In the genomic region with DNA sequence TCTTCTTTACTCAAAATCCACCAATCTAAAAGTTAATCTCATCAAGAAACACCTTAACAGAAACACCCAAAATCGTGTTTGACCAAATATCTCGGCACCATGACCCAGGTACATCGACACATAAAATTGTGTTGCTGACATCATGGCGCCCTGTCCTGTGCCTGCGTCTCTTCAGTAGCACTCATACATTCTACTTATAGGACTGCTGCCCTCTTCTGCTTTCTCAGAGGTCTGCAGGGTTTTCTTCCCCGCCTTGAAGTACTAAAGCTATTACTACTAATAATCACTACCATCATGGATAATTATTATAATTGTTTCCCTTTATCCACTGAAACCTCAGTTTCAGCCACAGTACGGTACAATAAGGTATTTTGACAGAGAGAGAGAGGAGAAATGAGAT, we compare ENCODE assay signal across 3 cellular contexts.
TF ChIP-seq lines count a peak whose summit lies in the region.

No MANE protein-coding gene starts in this region.

TF ChIP-seq in SK-N-SH, 30 proteins besides CTCF, POLR2A, EP300 and RAD21 (continued from another document):
- TF ChIP-seq, protein P1, sequence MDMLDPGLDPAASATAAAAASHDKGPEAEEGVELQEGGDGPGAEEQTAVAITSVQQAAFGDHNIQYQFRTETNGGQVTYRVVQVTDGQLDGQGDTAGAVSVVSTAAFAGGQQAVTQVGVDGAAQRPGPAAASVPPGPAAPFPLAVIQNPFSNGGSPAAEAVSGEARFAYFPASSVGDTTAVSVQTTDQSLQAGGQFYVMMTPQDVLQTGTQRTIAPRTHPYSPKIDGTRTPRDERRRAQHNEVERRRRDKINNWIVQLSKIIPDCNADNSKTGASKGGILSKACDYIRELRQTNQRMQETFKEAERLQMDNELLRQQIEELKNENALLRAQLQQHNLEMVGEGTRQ (IDR thresholded peaks at IDR 0.05; ENCODE audit: borderline replicate concordance, low read depth, low read length) = no peak
- TF ChIP-seq RFX5 (IDR thresholded peaks at IDR 0.05; ENCODE audit: low read length) (no peak), TEAD4 (IDR thresholded peaks at IDR 0.05; ENCODE audit: borderline replicate concordance, insufficient read depth) (no peak), PBX3 (IDR thresholded peaks at IDR 0.05) (no peak), JUND (IDR thresholded peaks at IDR 0.05) (no peak), POLR2AphosphoS5 (IDR thresholded peaks at IDR 0.05; ENCODE audit: low read depth, low read length) (no peak), FOXJ3 (CRISPR knock-in tag; IDR thresholded peaks at IDR 0.05) (no peak), REST (IDR thresholded peaks at IDR 0.05; ENCODE audit: low read depth, low read length) (no peak), RXRA (IDR thresholded peaks at IDR 0.05; ENCODE audit: borderline replicate concordance, low read depth) (no peak)

TF ChIP-seq in SK-N-SH treated with all-trans-retinoic acid at 6 μM for 48 hours, 23 proteins besides CTCF, POLR2A, EP300 and RAD21 (continued from another document):
- TF ChIP-seq ISL1 (CRISPR knock-in tag; IDR thresholded peaks at IDR 0.05) = no peak
- no peak for TF ChIP-seq ZC3H10 (CRISPR knock-in tag; IDR thresholded peaks at IDR 0.05)
- TF ChIP-seq TOX (CRISPR knock-in tag; IDR thresholded peaks at IDR 0.05; ENCODE audit: borderline replicate concordance) = no peak
- no peak for TF ChIP-seq OSR1 (CRISPR knock-in tag; IDR thresholded peaks at IDR 0.05)
- TF ChIP-seq, protein P2, sequence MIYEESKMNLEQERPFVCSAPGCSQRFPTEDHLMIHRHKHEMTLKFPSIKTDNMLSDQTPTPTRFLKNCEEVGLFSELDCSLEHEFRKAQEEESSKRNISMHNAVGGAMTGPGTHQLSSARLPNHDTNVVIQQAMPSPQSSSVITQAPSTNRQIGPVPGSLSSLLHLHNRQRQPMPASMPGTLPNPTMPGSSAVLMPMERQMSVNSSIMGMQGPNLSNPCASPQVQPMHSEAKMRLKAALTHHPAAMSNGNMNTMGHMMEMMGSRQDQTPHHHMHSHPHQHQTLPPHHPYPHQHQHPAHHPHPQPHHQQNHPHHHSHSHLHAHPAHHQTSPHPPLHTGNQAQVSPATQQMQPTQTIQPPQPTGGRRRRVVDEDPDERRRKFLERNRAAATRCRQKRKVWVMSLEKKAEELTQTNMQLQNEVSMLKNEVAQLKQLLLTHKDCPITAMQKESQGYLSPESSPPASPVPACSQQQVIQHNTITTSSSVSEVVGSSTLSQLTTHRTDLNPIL (CRISPR knock-in tag; IDR thresholded peaks at IDR 0.05; ENCODE audit: low read depth) = no peak

TF ChIP-seq in WTC11, 78 proteins besides CTCF, POLR2A, EP300 and RAD21 (continued from another document):
- TF ChIP-seq, protein P3, sequence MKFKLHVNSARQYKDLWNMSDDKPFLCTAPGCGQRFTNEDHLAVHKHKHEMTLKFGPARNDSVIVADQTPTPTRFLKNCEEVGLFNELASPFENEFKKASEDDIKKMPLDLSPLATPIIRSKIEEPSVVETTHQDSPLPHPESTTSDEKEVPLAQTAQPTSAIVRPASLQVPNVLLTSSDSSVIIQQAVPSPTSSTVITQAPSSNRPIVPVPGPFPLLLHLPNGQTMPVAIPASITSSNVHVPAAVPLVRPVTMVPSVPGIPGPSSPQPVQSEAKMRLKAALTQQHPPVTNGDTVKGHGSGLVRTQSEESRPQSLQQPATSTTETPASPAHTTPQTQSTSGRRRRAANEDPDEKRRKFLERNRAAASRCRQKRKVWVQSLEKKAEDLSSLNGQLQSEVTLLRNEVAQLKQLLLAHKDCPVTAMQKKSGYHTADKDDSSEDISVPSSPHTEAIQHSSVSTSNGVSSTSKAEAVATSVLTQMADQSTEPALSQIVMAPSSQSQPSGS (CRISPR knock-in tag; IDR thresholded peaks at IDR 0.05; ENCODE audit: borderline replicate concordance, low read depth) = no peak
- TF ChIP-seq ZNF425 (CRISPR knock-in tag; conservative IDR thresholded peaks at IDR 0.05) = no peak
- no peak for TF ChIP-seq ATF3 (CRISPR knock-in tag; conservative IDR thresholded peaks at IDR 0.05)
- no peak for TF ChIP-seq PRRX2 (CRISPR knock-in tag; IDR thresholded peaks at IDR 0.05)
- TF ChIP-seq MYBL2 (CRISPR knock-in tag; IDR thresholded peaks at IDR 0.05) = no peak
- no peak for TF ChIP-seq ZNF671 (CRISPR knock-in tag; IDR thresholded peaks at IDR 0.05)
- TF ChIP-seq, protein P4, sequence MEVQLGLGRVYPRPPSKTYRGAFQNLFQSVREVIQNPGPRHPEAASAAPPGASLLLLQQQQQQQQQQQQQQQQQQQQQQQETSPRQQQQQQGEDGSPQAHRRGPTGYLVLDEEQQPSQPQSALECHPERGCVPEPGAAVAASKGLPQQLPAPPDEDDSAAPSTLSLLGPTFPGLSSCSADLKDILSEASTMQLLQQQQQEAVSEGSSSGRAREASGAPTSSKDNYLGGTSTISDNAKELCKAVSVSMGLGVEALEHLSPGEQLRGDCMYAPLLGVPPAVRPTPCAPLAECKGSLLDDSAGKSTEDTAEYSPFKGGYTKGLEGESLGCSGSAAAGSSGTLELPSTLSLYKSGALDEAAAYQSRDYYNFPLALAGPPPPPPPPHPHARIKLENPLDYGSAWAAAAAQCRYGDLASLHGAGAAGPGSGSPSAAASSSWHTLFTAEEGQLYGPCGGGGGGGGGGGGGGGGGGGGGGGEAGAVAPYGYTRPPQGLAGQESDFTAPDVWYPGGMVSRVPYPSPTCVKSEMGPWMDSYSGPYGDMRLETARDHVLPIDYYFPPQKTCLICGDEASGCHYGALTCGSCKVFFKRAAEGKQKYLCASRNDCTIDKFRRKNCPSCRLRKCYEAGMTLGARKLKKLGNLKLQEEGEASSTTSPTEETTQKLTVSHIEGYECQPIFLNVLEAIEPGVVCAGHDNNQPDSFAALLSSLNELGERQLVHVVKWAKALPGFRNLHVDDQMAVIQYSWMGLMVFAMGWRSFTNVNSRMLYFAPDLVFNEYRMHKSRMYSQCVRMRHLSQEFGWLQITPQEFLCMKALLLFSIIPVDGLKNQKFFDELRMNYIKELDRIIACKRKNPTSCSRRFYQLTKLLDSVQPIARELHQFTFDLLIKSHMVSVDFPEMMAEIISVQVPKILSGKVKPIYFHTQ (CRISPR knock-in tag; IDR thresholded peaks at IDR 0.05) = no peak
- TF ChIP-seq ZNF532 (CRISPR knock-in tag; IDR thresholded peaks at IDR 0.05; ENCODE audit: borderline replicate concordance) = no peak
- no peak for TF ChIP-seq CREB1 (CRISPR knock-in tag; IDR thresholded peaks at IDR 0.05)
- TF ChIP-seq ZSCAN18 (CRISPR knock-in tag; IDR thresholded peaks at IDR 0.05) = no peak
- TF ChIP-seq TEAD4 (CRISPR knock-in tag; IDR thresholded peaks at IDR 0.05) = no peak
- TF ChIP-seq, protein P5, sequence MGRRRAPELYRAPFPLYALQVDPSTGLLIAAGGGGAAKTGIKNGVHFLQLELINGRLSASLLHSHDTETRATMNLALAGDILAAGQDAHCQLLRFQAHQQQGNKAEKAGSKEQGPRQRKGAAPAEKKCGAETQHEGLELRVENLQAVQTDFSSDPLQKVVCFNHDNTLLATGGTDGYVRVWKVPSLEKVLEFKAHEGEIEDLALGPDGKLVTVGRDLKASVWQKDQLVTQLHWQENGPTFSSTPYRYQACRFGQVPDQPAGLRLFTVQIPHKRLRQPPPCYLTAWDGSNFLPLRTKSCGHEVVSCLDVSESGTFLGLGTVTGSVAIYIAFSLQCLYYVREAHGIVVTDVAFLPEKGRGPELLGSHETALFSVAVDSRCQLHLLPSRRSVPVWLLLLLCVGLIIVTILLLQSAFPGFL (CRISPR knock-in tag; IDR thresholded peaks at IDR 0.05; ENCODE audit: borderline replicate concordance) = no peak
